ENCODE assay signal across 17 cellular contexts in genomic region chr5:79842991-79843390, GRCh38.
DNase-seq lines count a peak whose midpoint lies in the region; ATAC-seq, FAIRE-seq and TF ChIP-seq lines count a peak whose summit lies in the region.
"Had no signal": no experiment of that assay in that cellular context is flagged by ENCODE, and none has a peak within 500 bp of the region (broad histone marks: within the 10 kb centered on the region; RNA-seq: fewer than 3 reads in every experiment).

No MANE protein-coding gene starts in this region.

- H3K4me1 ChIP-seq in left ventricle myocardium inferior: peaks cover 18% of the 10 kb centered on the region
- H3K4me1 ChIP-seq: HAP-1 had no signal

- H3K4me3 ChIP-seq in left ventricle myocardium inferior: no peak overlapping the region
- H3K4me3 ChIP-seq: HAP-1 had no signal

- H3K9me3 Mint-ChIP-seq in nephron: no peaks in the 10 kb centered on the region
- H3K9me3 Mint-ChIP-seq: CD4-positive, alpha-beta memory T cell; HFFc6 had no signal

- FAIRE-seq in HTR-8/SVneo (lab: Jason Lieb, UNC): no peak
- FAIRE-seq: GM19239, H1 had no signal

- peak overlapping the region; percentile 22 to 94 (median 71) for H3K27ac Mint-ChIP-seq in nephron
- H3K27ac Mint-ChIP-seq: CD4-positive, alpha-beta memory T cell; HFFc6 had no signal

- intact Hi-C loops in left ventricle myocardium inferior (cut with micrococcal nuclease): no loop called here
- intact Hi-C loops in Right ventricle myocardium inferior (cut with DNase I): no loop called here

- no peaks in the 10 kb centered on the region for H3K9me3 ChIP-seq in left ventricle myocardium inferior (replicated peaks)
- H3K9me3 ChIP-seq: HAP-1 had no signal

- no peak overlapping the region for H3K4me3 Mint-ChIP-seq in nephron
- H3K4me3 Mint-ChIP-seq: CD4-positive, alpha-beta memory T cell; HFFc6 had no signal

- no peaks in the 10 kb centered on the region for H3K27me3 ChIP-seq in left ventricle myocardium inferior (ENCODE audit: low read depth)

- DNase-seq in left ventricle myocardium inferior (no peak), Right ventricle myocardium inferior (ENCODE audit: missing footprints) (no peak), NCI-H69 (lab: John Stamatoyannopoulos, UW) (peak; percentile 66), HTR-8/SVneo (ENCODE audit: insufficient read length, low spot score) (no peak), hepatic stellate cell (ENCODE audit: low spot score) (no peak), SIG-M5 treated with dmso at 0.1 percent for 504 hours (lab: John Stamatoyannopoulos, UW; ENCODE audit: unreplicated experiment) (no peak)
- DNase-seq: ACHN; CD4-positive, alpha-beta memory T cell; DND-41; GDM1; HFFc6 had no signal

- H3K27ac ChIP-seq in left ventricle myocardium inferior (replicated peaks): peak overlapping the region; percentile 2
- H3K27ac ChIP-seq: C4-2B, HL-60 had no signal

- H3K27me3 Mint-ChIP-seq in nephron (ENCODE audit: low read depth): peaks cover 47% of the 10 kb centered on the region

- H3K4me1 Mint-ChIP-seq in nephron: peaks cover 31% of the 10 kb centered on the region
- H3K4me1 Mint-ChIP-seq: CD4-positive, alpha-beta memory T cell had no signal

- TF ChIP-seq CTCF in left ventricle myocardium inferior (IDR thresholded peaks at IDR 0.05; ENCODE audit: borderline replicate concordance): no peak
- TF ChIP-seq CTCF in nephron (IDR thresholded peaks at IDR 0.05; ENCODE audit: unreplicated experiment in 3 of 3): no peak

- ATAC-seq in Right ventricle myocardium inferior: no peak

- no peaks in the 10 kb centered on the region for H3K36me3 ChIP-seq in left ventricle myocardium inferior
- H3K36me3 ChIP-seq: HAP-1 had no signal

- H3K36me3 Mint-ChIP-seq in nephron (ENCODE audit: low read depth): no peaks in the 10 kb centered on the region
- H3K36me3 Mint-ChIP-seq: CD4-positive, alpha-beta memory T cell had no signal
